ENCODE assay signal across 22 cellular contexts in the genomic region with DNA sequence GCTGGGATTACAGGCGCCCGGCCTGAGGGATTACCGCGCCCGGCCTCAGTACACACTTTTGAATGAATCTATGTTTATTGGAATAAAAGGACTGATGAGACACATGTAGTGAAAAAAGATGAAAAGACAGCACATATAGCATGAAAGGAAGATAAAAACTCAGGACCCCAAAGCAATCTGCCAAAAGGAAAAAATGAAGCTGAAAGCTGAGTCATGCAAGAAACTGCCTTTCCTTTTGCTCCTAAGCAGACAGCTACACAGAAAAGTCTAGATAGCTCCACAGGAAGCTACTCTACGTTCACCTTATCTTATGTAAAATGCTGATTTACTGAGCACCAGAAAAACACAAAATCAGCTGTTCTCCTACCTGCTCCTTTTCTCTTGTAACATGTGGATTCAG.
DNase-seq lines count a peak whose midpoint lies in the region; ATAC-seq and TF ChIP-seq lines count a peak whose summit lies in the region.
"Had no signal": no experiment of that assay in that cellular context is flagged by ENCODE, and none has a peak within 500 bp of the region (broad histone marks: within the 10 kb centered on the region; RNA-seq: fewer than 3 reads in every experiment).

No MANE protein-coding gene starts in this region.

- intact Hi-C loops in adrenal gland (cut with DNase I), result no loop called here

- H3K27ac ChIP-seq in GM23338 (ENCODE audit: low read depth), result no peak overlapping the region
- H3K27ac ChIP-seq in endodermal cell (ENCODE audit: low read depth, low read length), result no peak overlapping the region
- H3K27ac ChIP-seq in substantia nigra (ENCODE audit: low read depth, low read length, poor library complexity, severe bottlenecking), result no peak overlapping the region
- no peak overlapping the region for H3K27ac ChIP-seq in adrenal gland
- H3K27ac ChIP-seq: A549; BLaER1 treated with 17β-estradiol and CSF1 and Interleukin-3, amounts not matched to agents 10 nM and 100 nM had no signal

- H3K36me3 Mint-ChIP-seq in GM23338 (ENCODE audit: low read depth), result peaks cover 2% of the 10 kb centered on the region; the same call in 1 of the 3 replicates
- H3K36me3 Mint-ChIP-seq in endodermal cell (ENCODE audit: low read depth), result peaks cover 36% of the 10 kb centered on the region
- H3K36me3 Mint-ChIP-seq: CD14-positive monocyte; CD8-positive, alpha-beta memory T cell had no signal

- WGBS in endodermal cell (ENCODE audit: insufficient coverage in 1 of 2, insufficient read length in 1 of 2), 2 experiments, result 92 to 95% methylated on average over 6 of the region's 6 CpGs
- WGBS in adrenal gland, 4 donors, result 83 to 88% (median 86%) methylated on average over 6 of the region's 6 CpGs

- no peaks in the 10 kb centered on the region for H3F3A ChIP-seq in GM23338 (replicated peaks; ENCODE audit: low read depth)

- no peak overlapping the region for H2AFZ ChIP-seq in GM23338

- no peak overlapping the region for H3K4me2 ChIP-seq in GM23338
- H3K4me2 ChIP-seq: A549; BLaER1 treated with 17β-estradiol and CSF1 and Interleukin-3, amounts not matched to agents 10 nM and 100 nM had no signal

- H3K4me3 Mint-ChIP-seq in GM23338 (no peak overlapping the region), endodermal cell (no peak overlapping the region)
- H3K4me3 Mint-ChIP-seq: CD14-positive monocyte; CD4-positive, alpha-beta T cell; CD8-positive, alpha-beta memory T cell; HFFc6 had no signal

- TF ChIP-seq CTCF in GM23338 (conservative IDR thresholded peaks at IDR 0.05; ENCODE audit: low read depth in 2 of 2) (no peak), endodermal cell (conservative IDR thresholded peaks at IDR 0.05) (no peak), adrenal gland (IDR thresholded peaks at IDR 0.05) (no peak)

- peak overlapping the region; percentile 7; the same call in 1 of the 2 replicates for H3K27ac Mint-ChIP-seq in GM23338
- peak overlapping the region; percentile 22 for H3K27ac Mint-ChIP-seq in endodermal cell
- H3K27ac Mint-ChIP-seq: CD14-positive monocyte; CD4-positive, alpha-beta T cell; CD8-positive, alpha-beta memory T cell; HFFc6 had no signal

- no peaks in the 10 kb centered on the region for H3K79me2 ChIP-seq in GM23338 (replicated peaks; ENCODE audit: insufficient read depth)

- H3K27me3 Mint-ChIP-seq in GM23338 (ENCODE audit: insufficient read depth, low read depth, poor library complexity) (no peaks in the 10 kb centered on the region), endodermal cell (ENCODE audit: insufficient read depth) (no peaks in the 10 kb centered on the region)

- no peak overlapping the region for H3K4me3 ChIP-seq in GM23338
- no peak overlapping the region for H3K4me3 ChIP-seq in endodermal cell (ENCODE audit: low read length)
- H3K4me3 ChIP-seq in adrenal gland, result no peak overlapping the region
- H3K4me3 ChIP-seq: A549; BLaER1 treated with 17β-estradiol and CSF1 and Interleukin-3, amounts not matched to agents 10 nM and 100 nM; HAP-1 had no signal

- H3K4me1 Mint-ChIP-seq in GM23338 (peaks cover 17% of the 10 kb centered on the region), endodermal cell (peaks cover 16% of the 10 kb centered on the region)
- H3K4me1 Mint-ChIP-seq: CD14-positive monocyte; CD8-positive, alpha-beta memory T cell had no signal

- H3K36me3 ChIP-seq in GM23338 (ENCODE audit: insufficient read depth) (no peaks in the 10 kb centered on the region), endodermal cell (ENCODE audit: control insufficient read depth, insufficient read depth, low read length) (no peaks in the 10 kb centered on the region), adrenal gland (replicated peaks in 1 of 2) (no peaks in the 10 kb centered on the region)
- H3K36me3 ChIP-seq: BE2C; BLaER1 treated with 17β-estradiol and CSF1 and Interleukin-3, amounts not matched to agents 10 nM and 100 nM; HAP-1 had no signal

- H3K9me3 ChIP-seq in endodermal cell (ENCODE audit: control insufficient read depth, low read length), result no peaks in the 10 kb centered on the region
- no peaks in the 10 kb centered on the region for H3K9me3 ChIP-seq in adrenal gland (replicated peaks in 1 of 3)
- H3K9me3 ChIP-seq: BE2C, HAP-1 had no signal

- H3K9ac ChIP-seq in endodermal cell (ENCODE audit: extremely low read depth, low read length, poor library complexity, severe bottlenecking), result no peak overlapping the region
- H3K9ac ChIP-seq: BLaER1 treated with 17β-estradiol and CSF1 and Interleukin-3, amounts not matched to agents 10 nM and 100 nM had no signal

- H3K9me3 Mint-ChIP-seq in GM23338 (0 out of 3 replicates have a peak, but pooled peaks cover 2% of the 10 kb centered on the region), endodermal cell (peaks cover 7% of the 10 kb centered on the region)
- H3K9me3 Mint-ChIP-seq: CD4-positive, alpha-beta T cell; CD8-positive, alpha-beta memory T cell; HFFc6 had no signal

- peaks cover 9% of the 10 kb centered on the region for H3K4me1 ChIP-seq in GM23338 (ENCODE audit: insufficient read depth)
- no peaks in the 10 kb centered on the region for H3K4me1 ChIP-seq in endodermal cell (ENCODE audit: control insufficient read depth, insufficient read depth, low read length)
- no peaks in the 10 kb centered on the region for H3K4me1 ChIP-seq in adrenal gland (replicated peaks in 1 of 2)
- H3K4me1 ChIP-seq: A549; BE2C; BLaER1 treated with 17β-estradiol and CSF1 and Interleukin-3, amounts not matched to agents 10 nM and 100 nM; HAP-1 had no signal

- no peak for TF ChIP-seq POLR2A in adrenal gland (IDR thresholded peaks at IDR 0.05)

- H3K27me3 ChIP-seq in GM23338 (ENCODE audit: insufficient read depth), result no peaks in the 10 kb centered on the region
- H3K27me3 ChIP-seq in endodermal cell (ENCODE audit: control insufficient read depth, insufficient read depth, low read length, poor library complexity, severe bottlenecking), result no peaks in the 10 kb centered on the region
- no peaks in the 10 kb centered on the region for H3K27me3 ChIP-seq in adrenal gland
- H3K27me3 ChIP-seq: BLaER1 treated with 17β-estradiol and CSF1 and Interleukin-3, amounts not matched to agents 10 nM and 100 nM had no signal

- H4K20me1 ChIP-seq in GM23338 (replicated peaks; ENCODE audit: insufficient read depth), result no peaks in the 10 kb centered on the region
- H4K20me1 ChIP-seq: BLaER1 treated with 17β-estradiol and CSF1 and Interleukin-3, amounts not matched to agents 10 nM and 100 nM had no signal

- DNase-seq in GM23338 (ENCODE audit: low spot score), result no peak
- DNase-seq in endodermal cell, result peak; percentile 26
- DNase-seq in islet precursor cell, result peak; percentile 29
- no peak for DNase-seq in NCI-H1417 treated with DMSO at 0.1 percent for 48 hours (lab: John Stamatoyannopoulos, UW)
- no peak for DNase-seq in substantia nigra (lab: John Stamatoyannopoulos, UW)
- no peak for DNase-seq in adrenal gland
- no peak for DNase-seq in NCI-H226
- DNase-seq: 8988T; ACHN; AML-193; BE2C; CD4-positive, alpha-beta T cell; CD8-positive, alpha-beta memory T cell; DMS 273 treated with DMSO at 0.1 percent for 48 hours; DMS79; GF-D8; GOT3; HFFc6 had no signal

- ATAC-seq in GM23338, result no peak
- ATAC-seq: A549 had no signal

- H3K9me2 ChIP-seq in GM23338 (ENCODE audit: insufficient read depth), result no peaks in the 10 kb centered on the region

TF ChIP-seq in GM23338, 12 proteins besides CTCF, POLR2A, EP300 and RAD21 (continues in another document):
- TF ChIP-seq ZNF331 (CRISPR knock-in tag; IDR thresholded peaks at IDR 0.05; ENCODE audit: low read depth) (no peak), EZH2 (IDR thresholded peaks at IDR 0.05; ENCODE audit: low read depth, unreplicated experiment) (no peak), ZNF114 (CRISPR knock-in tag; IDR thresholded peaks at IDR 0.05) (no peak), POLR2AphosphoS5 (IDR thresholded peaks at IDR 0.05; ENCODE audit: low read depth) (no peak), STAT1 (IDR thresholded peaks at IDR 0.05; ENCODE audit: unreplicated experiment) (no peak), JUNB (IDR thresholded peaks at IDR 0.05; ENCODE audit: unreplicated experiment) (no peak)
- TF ChIP-seq, protein P1, sequence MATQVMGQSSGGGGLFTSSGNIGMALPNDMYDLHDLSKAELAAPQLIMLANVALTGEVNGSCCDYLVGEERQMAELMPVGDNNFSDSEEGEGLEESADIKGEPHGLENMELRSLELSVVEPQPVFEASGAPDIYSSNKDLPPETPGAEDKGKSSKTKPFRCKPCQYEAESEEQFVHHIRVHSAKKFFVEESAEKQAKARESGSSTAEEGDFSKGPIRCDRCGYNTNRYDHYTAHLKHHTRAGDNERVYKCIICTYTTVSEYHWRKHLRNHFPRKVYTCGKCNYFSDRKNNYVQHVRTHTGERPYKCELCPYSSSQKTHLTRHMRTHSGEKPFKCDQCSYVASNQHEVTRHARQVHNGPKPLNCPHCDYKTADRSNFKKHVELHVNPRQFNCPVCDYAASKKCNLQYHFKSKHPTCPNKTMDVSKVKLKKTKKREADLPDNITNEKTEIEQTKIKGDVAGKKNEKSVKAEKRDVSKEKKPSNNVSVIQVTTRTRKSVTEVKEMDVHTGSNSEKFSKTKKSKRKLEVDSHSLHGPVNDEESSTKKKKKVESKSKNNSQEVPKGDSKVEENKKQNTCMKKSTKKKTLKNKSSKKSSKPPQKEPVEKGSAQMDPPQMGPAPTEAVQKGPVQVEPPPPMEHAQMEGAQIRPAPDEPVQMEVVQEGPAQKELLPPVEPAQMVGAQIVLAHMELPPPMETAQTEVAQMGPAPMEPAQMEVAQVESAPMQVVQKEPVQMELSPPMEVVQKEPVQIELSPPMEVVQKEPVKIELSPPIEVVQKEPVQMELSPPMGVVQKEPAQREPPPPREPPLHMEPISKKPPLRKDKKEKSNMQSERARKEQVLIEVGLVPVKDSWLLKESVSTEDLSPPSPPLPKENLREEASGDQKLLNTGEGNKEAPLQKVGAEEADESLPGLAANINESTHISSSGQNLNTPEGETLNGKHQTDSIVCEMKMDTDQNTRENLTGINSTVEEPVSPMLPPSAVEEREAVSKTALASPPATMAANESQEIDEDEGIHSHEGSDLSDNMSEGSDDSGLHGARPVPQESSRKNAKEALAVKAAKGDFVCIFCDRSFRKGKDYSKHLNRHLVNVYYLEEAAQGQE (IDR thresholded peaks at IDR 0.05; ENCODE audit: unreplicated experiment), result no peak

Comparison
In these comparisons a context has a peak if more than half of its experiments do, and no peak if none do; other contexts are left out.
1. DNase-seq: peak in endodermal cell (single experiment) and islet precursor cell (single experiment); none in GM23338 (single experiment), NCI-H1417 treated with DMSO at 0.1 percent for 48 hours (single experiment), substantia nigra (0 of 49), adrenal gland (0 of 7) and NCI-H226 (single experiment).